Comparison of ENCODE assay signal across 1 cellular context in the genomic region with DNA sequence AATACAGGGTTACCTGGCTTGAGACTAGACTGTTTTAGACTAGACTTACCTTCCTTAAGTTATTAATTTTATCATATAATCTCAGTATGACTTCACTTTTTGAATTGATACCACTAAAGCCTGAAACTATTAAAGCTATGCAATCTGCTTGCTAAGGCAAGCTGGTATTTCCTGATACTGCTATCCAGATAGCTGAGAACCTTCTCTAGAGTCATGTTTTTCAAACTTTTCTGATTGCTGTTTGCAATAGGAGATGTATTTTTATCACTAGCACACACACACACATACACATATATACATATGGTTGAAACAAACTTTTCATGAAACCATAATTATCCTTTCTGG.
TF ChIP-seq lines count a peak whose summit lies in the region.

No MANE protein-coding gene starts in this region.

TF ChIP-seq in SK-N-SH treated with all-trans-retinoic acid at 6 μM for 48 hours, 23 proteins besides CTCF, POLR2A, EP300 and RAD21 (continued from another document):
- TF ChIP-seq PATZ1 (CRISPR knock-in tag; IDR thresholded peaks at IDR 0.05; ENCODE audit: borderline replicate concordance) = no peak
TF ChIP-seq in SK-N-SH treated with all-trans-retinoic acid at 6 μM for 48 hours: peak in this region for 0.
